In the genomic region with DNA sequence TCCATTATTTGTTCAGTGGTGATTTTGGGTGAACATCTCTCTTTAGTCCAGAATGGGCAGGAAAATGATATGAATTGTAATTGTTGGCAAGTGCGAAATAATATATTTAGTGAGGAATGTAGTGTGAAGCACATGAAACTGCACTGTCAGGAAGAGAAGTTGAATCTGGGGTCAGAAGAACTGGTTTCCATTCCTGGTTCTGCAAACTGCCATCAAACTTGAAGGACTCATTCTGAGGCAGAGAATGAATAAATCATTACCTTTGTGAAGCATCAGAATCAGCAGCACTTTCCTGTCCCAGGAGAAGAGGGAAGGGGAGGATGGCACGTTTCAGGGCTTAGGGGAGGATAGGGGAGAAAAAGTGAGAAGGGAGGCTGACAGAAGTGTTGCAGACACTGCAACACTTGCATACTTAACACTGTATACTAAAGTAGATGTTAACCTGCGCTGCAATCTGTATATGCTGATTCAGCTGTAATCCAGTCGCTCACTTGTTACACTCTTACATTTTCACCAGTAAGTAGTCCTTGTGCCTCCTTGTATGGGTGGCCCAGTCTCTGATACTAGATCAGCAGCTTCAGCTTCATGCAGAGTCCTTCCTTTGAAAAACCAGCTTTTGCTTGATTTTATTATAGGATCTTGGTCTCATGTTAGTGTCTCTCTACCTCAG, we compare ENCODE assay signal across 2 cellular contexts.
TF ChIP-seq lines count a peak whose summit lies in the region.

No MANE protein-coding gene starts in this region.

TF ChIP-seq in A549, 52 proteins besides CTCF, POLR2A, EP300 and RAD21:
- peak; percentile 93 for TF ChIP-seq MAFK (IDR thresholded peaks at IDR 0.05; ENCODE audit: partially characterized antibody)
- no peak for TF ChIP-seq ZFP36 (IDR thresholded peaks at IDR 0.05; ENCODE audit: borderline replicate concordance, partially characterized antibody)

TF ChIP-seq in IMR-90, 13 proteins besides CTCF, POLR2A, EP300 and RAD21:
- TF ChIP-seq RCOR1 (IDR thresholded peaks at IDR 0.05; ENCODE audit: insufficient replicate concordance, low read length) (no peak), MAFK (IDR thresholded peaks at IDR 0.05; ENCODE audit: low read depth, low read length) (peak; percentile 83)
